In the genomic region with DNA sequence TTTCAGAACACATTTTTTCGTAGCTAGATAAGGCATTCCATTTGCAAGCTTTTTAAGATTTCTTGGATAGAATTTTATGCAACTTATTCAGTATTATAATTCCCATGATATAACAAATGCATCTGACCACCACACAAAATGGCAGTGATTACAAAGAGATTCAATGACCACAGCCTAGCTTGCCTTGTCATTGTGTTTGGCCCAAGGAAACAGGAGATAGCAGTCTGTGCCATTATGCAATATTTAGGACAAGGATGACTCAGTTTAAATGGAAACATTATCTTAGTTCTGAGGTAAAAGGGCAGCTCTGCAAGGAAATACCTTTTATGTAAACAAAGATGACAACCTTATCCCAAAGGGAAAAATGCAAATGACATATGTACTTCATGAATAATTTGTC, we compare ENCODE assay signal across 17 cellular contexts.
DNase-seq lines count a peak whose midpoint lies in the region; ATAC-seq and TF ChIP-seq lines count a peak whose summit lies in the region.
"Had no signal": no experiment of that assay in that cellular context is flagged by ENCODE, and none has a peak within 500 bp of the region (broad histone marks: within the 10 kb centered on the region; RNA-seq: fewer than 3 reads in every experiment).

No MANE protein-coding gene starts in this region.

- peak; percentile 63 for ATAC-seq in mucosa of descending colon
- no peak for ATAC-seq in GM19467 (IDR thresholded peaks at IDR 0.05; ENCODE audit: unreplicated experiment)
- no peak for ATAC-seq in HG03457 (IDR thresholded peaks at IDR 0.05; ENCODE audit: unreplicated experiment)
- no peak for ATAC-seq in GM21528 (IDR thresholded peaks at IDR 0.05; ENCODE audit: low FRiP score, unreplicated experiment)
- ATAC-seq: T-helper 17 cell had no signal

- H3K27me3 ChIP-seq in ascending aorta = no peaks in the 10 kb centered on the region
- H3K27me3 ChIP-seq: adrenal gland, Peyer's patch, testis had no signal

- no peaks in the 10 kb centered on the region for H3K27me3 Mint-ChIP-seq in chondrocyte (ENCODE audit: low read depth)

- DNase-seq in EH (ENCODE audit: low read depth) (peak; percentile 71), OCI-M1 (lab: John Stamatoyannopoulos, UW) (peak; percentile 89), chondrocyte (ENCODE audit: low spot score) (no peak), mucosa of descending colon (no peak), ascending aorta (ENCODE audit: low spot score in 2 of 2) (no peak)
- DNase-seq: activated CD4-positive, alpha-beta T cell treated with anti-CD3 and anti-CD28 coated beads for 4 hours; activated T-cell treated with anti-CD3 and anti-CD28 coated beads, Interleukin-2, amount 50 U/mL, for 24 hours; NCI-H1417 treated with DMSO at 0.1 percent for 48 hours; NCI-H510A treated with DMSO at 0.1 percent for 48 hours; Peyer's patch; stimulated activated CD4-positive, alpha-beta T cell treated with anti-CD3 and anti-CD28 coated beads, Interleukin-15, amount 100 ng/mL, for 24 hours; T-helper 17 cell; testis had no signal

- no peaks in the 10 kb centered on the region for H3K36me3 Mint-ChIP-seq in chondrocyte (ENCODE audit: low read depth)

- H3K4me3 ChIP-seq in mucosa of descending colon = no peak overlapping the region
- H3K4me3 ChIP-seq in ascending aorta = no peak overlapping the region
- H3K4me3 ChIP-seq: adrenal gland, Peyer's patch, testis had no signal

- H3K9me3 Mint-ChIP-seq in chondrocyte (ENCODE audit: low read depth) = no peaks in the 10 kb centered on the region
- H3K9me3 Mint-ChIP-seq: activated T-cell treated with anti-CD3 and anti-CD28 coated beads, Interleukin-2, amount 50 U/mL, for 24 hours had no signal

- no peaks in the 10 kb centered on the region for H3K9me3 ChIP-seq in mucosa of descending colon
- no peaks in the 10 kb centered on the region for H3K9me3 ChIP-seq in ascending aorta
- H3K9me3 ChIP-seq: adrenal gland, Peyer's patch, testis had no signal

- H3K36me3 ChIP-seq in mucosa of descending colon (ENCODE audit: low read depth) (no peaks in the 10 kb centered on the region), ascending aorta (no peaks in the 10 kb centered on the region)
- H3K36me3 ChIP-seq: adrenal gland, Peyer's patch had no signal

- peak overlapping the region; percentile 3 for H3K27ac Mint-ChIP-seq in chondrocyte (ENCODE audit: unreplicated experiment)
- H3K27ac Mint-ChIP-seq: activated T-cell treated with anti-CD3 and anti-CD28 coated beads, Interleukin-2, amount 50 U/mL, for 24 hours; T-helper 17 cell had no signal

- peaks cover 8% of the 10 kb centered on the region for H3K4me1 ChIP-seq in mucosa of descending colon (ENCODE audit: low read depth)
- H3K4me1 ChIP-seq in ascending aorta = no peaks in the 10 kb centered on the region

- intact Hi-C loops in mucosa of descending colon (cut with DNase I, micrococcal nuclease) = no loop called here
- intact Hi-C loops in ascending aorta (cut with DNase I) = no loop called here

- no peak overlapping the region for H3K27ac ChIP-seq in ascending aorta
- H3K27ac ChIP-seq: Peyer's patch, testis had no signal

- no peak overlapping the region for H3K4me3 Mint-ChIP-seq in chondrocyte (ENCODE audit: unreplicated experiment)
- H3K4me3 Mint-ChIP-seq: activated T-cell treated with anti-CD3 and anti-CD28 coated beads, Interleukin-2, amount 50 U/mL, for 24 hours; T-helper 17 cell had no signal

- peaks cover 36% of the 10 kb centered on the region for H3K4me1 Mint-ChIP-seq in chondrocyte (ENCODE audit: low read depth)

- no peak for TF ChIP-seq CTCF in chondrocyte (IDR thresholded peaks at IDR 0.05)
- TF ChIP-seq CTCF in mucosa of descending colon (IDR thresholded peaks at IDR 0.05) = no peak
- no peak for TF ChIP-seq CTCF in ascending aorta (IDR thresholded peaks at IDR 0.05)

Comparison
In these comparisons a context has a peak if more than half of its experiments do, and no peak if none do; other contexts are left out.
1. DNase-seq: peak in EH (single experiment) and OCI-M1 (single experiment); none in chondrocyte (single experiment), mucosa of descending colon (0 of 3) and ascending aorta (0 of 2).